In genomic region chr19:33468361-33469170, GRCh38 we compare ENCODE assay signal across 21 cellular contexts. TPM values are rescaled to one million over a fixed set of nuclear protein-coding genes. Genes with fewer than 3 reads are reported as not detected.
DNase-seq lines count a peak whose midpoint lies in the region; TF ChIP-seq lines count a peak whose summit lies in the region.
"Had no signal": no experiment of that assay in that cellular context is flagged by ENCODE, and none has a peak within 500 bp of the region (broad histone marks: within the 10 kb centered on the region; RNA-seq: fewer than 3 reads in every experiment).

No MANE protein-coding gene starts in this region.

- H3K4me1 ChIP-seq in osteoblast (ENCODE audit: insufficient read depth, low read length), result peaks cover 15% of the 10 kb centered on the region
- H3K4me1 ChIP-seq: foreskin keratinocyte had no signal

- H3K36me3 ChIP-seq in BJ (ENCODE audit: control insufficient read depth, insufficient read depth, low read length) (0 out of 2 replicates have a peak, but pooled peaks cover 2% of the 10 kb centered on the region), osteoblast (ENCODE audit: insufficient read depth, low read length) (peaks cover 4% of the 10 kb centered on the region)
- H3K36me3 ChIP-seq: ovary, vagina had no signal

- H3K4me1 Mint-ChIP-seq in glutamatergic neuron (ENCODE audit: low read depth, unreplicated experiment), result peaks cover 36% of the 10 kb centered on the region
- H3K4me1 Mint-ChIP-seq: B cell, WTC11 had no signal

- H3K36me3 Mint-ChIP-seq in glutamatergic neuron (ENCODE audit: unreplicated experiment), result no peaks in the 10 kb centered on the region
- H3K36me3 Mint-ChIP-seq: WTC11 had no signal

- CTCF ChIA-PET in BJ (lab: Yijun Ruan, JAX), result interaction anchor here (1.1 kb wide), 1 partner anchor 70 kb away, joined by 3 read pairs; no protein-coding TSS in a partner anchor

- no peak overlapping the region for H3K4me2 ChIP-seq in osteoblast (ENCODE audit: insufficient read depth, low read length)
- H3K4me2 ChIP-seq: KMS-11 had no signal

- no peak overlapping the region for H3K27ac Mint-ChIP-seq in glutamatergic neuron (ENCODE audit: unreplicated experiment)
- H3K27ac Mint-ChIP-seq: B cell, WTC11 had no signal

- no peak overlapping the region for H3K4me3 Mint-ChIP-seq in glutamatergic neuron (ENCODE audit: unreplicated experiment)
- H3K4me3 Mint-ChIP-seq: B cell, WTC11 had no signal

- H3K27me3 Mint-ChIP-seq in glutamatergic neuron (ENCODE audit: unreplicated experiment), result peaks cover 15% of the 10 kb centered on the region
- H3K27me3 Mint-ChIP-seq: B cell had no signal

- H2AFZ ChIP-seq in osteoblast (ENCODE audit: low read length), result no peak overlapping the region

- H3K4me3 ChIP-seq in BJ (ENCODE audit: low read depth, low read length) (no peak overlapping the region), osteoblast (ENCODE audit: insufficient read depth, low read length) (no peak overlapping the region)
- H3K4me3 ChIP-seq: GM12878, ovary, SJSA1, vagina had no signal

- DNase-seq in BJ (ENCODE audit: low read depth) (peak; percentile 8), NCI-H69 (lab: John Stamatoyannopoulos, UW) (peak; percentile 35), glutamatergic neuron (peak; percentile 12), osteoblast (ENCODE audit: insufficient read length, low spot score, missing footprints) (peak; percentile 68), medulla oblongata (ENCODE audit: extremely low spot score) (no peak), epidermal melanocyte (ENCODE audit: insufficient read length, low spot score) (no peak)
- DNase-seq in stimulated activated naive CD4-positive, alpha-beta T cell (lab: John Stamatoyannopoulos, UW), result no peak
- DNase-seq: amniotic stem cell; Calu3; foreskin keratinocyte; NCI-H1092; NCI-H2107; NCI-H526 treated with DMSO at 0.1 percent for 48 hours; stimulated activated CD4-positive, alpha-beta T cell treated with anti-CD3 and anti-CD28 coated beads, Interleukin-2, amount 100 ng/mL, for 24 hours had no signal

- peaks cover 4% of the 10 kb centered on the region for H4K20me1 ChIP-seq in osteoblast (ENCODE audit: insufficient read depth, low read length)

- H3K9me3 Mint-ChIP-seq in glutamatergic neuron (ENCODE audit: unreplicated experiment), result peaks cover 20% of the 10 kb centered on the region
- H3K9me3 Mint-ChIP-seq: WTC11 had no signal

- no peaks in the 10 kb centered on the region for H3K9me3 ChIP-seq in osteoblast (ENCODE audit: low read depth, low read length)
- H3K9me3 ChIP-seq: ovary, SJSA1, vagina had no signal

- H3K27ac ChIP-seq in osteoblast (ENCODE audit: low read depth, low read length), result no peak overlapping the region
- H3K27ac ChIP-seq: foreskin keratinocyte, KMS-11, ovary, SJSA1, vagina had no signal

- POLR2A ChIA-PET in BJ (lab: Charles Lee), result no interaction called here

- H3K27me3 ChIP-seq in BJ (ENCODE audit: control insufficient read depth, insufficient read depth, low read length), result no peaks in the 10 kb centered on the region
- H3K27me3 ChIP-seq in osteoblast (ENCODE audit: insufficient read depth, low read length), result no peaks in the 10 kb centered on the region
- H3K27me3 ChIP-seq: foreskin keratinocyte, ovary, SJSA1, vagina had no signal

- peaks cover 2% of the 10 kb centered on the region for H3K79me2 ChIP-seq in osteoblast (ENCODE audit: insufficient read depth, low read length)

- TF ChIP-seq CTCF in BJ (IDR thresholded peaks at IDR 0.05; ENCODE audit: insufficient read depth, low read depth, low read length) (no peak), glutamatergic neuron (IDR thresholded peaks at IDR 0.05; ENCODE audit: partially characterized antibody, unreplicated experiment) (no peak), osteoblast (IDR thresholded peaks at IDR 0.05; ENCODE audit: extremely low read depth, low read depth, low read length) (no peak)

RNA-seq across cellular contexts. Expression of gene PEPD, which starts 53.0 kb away (rescaled TPM):
- 69.8 and 97.6 TPM in 2 replicates for polyA plus RNA-seq in BJ (2011; rRNA removed)
- 45.3 and 67.5 TPM in 2 replicates for polyA minus RNA-seq in BJ (2011; rRNA and poly(A)+ RNA removed)
- 93.3 TPM for total RNA-seq in glutamatergic neuron (ENCODE audit: unreplicated experiment)
- total RNA-seq in osteoblast, result 82.8 and 87.9 TPM in 2 replicates

Comparison
In these comparisons a context has a peak if more than half of its experiments do, and no peak if none do; other contexts are left out.
1. DNase-seq: peak in BJ (single experiment), NCI-H69 (single experiment), glutamatergic neuron (single experiment) and osteoblast (single experiment); none in stimulated activated naive CD4-positive, alpha-beta T cell (0 of 6), medulla oblongata (single experiment) and epidermal melanocyte (single experiment).